In the genomic region with DNA sequence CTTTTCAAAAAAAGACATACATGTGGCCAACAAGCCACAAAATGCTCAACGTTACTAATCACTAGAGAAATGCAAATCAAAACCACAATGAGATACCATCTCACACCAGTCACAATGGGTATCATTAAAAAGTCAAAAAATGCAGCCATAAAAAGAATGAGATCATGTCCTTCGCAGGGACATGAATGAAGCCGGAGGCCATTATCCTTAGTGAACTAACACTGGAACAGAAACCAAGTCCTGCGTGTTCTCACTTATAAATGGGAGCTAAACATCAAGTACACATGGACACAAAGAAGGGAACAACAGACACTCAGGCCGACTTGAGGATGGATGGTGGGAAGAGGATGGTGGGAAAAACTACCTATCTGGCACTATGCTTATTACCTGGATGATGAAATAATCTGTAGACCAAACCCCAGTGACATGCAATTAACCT, we compare ENCODE assay signal across 10 cellular contexts. TPM values are rescaled to one million over a fixed set of nuclear protein-coding genes. Genes with fewer than 3 reads are reported as not detected.
DNase-seq lines count a peak whose midpoint lies in the region; ATAC-seq, FAIRE-seq and TF ChIP-seq lines count a peak whose summit lies in the region.
"Had no signal": no experiment of that assay in that cellular context is flagged by ENCODE, and none has a peak within 500 bp of the region (broad histone marks: within the 10 kb centered on the region; RNA-seq: fewer than 3 reads in every experiment).

No MANE protein-coding gene starts in this region.

- H3K9me3 Mint-ChIP-seq in astrocyte (ENCODE audit: unreplicated experiment): peaks cover 6% of the 10 kb centered on the region
- H3K9me3 Mint-ChIP-seq in CD8-positive, alpha-beta memory T cell: peaks cover 0 to 2% (median 0%) of the 10 kb centered on the region in 5 donors

- H2AFZ ChIP-seq in astrocyte (ENCODE audit: low read depth, low read length): no peak overlapping the region
- no peak overlapping the region for H2AFZ ChIP-seq in osteoblast (ENCODE audit: low read length)

- H3K4me3 Mint-ChIP-seq in astrocyte (ENCODE audit: unreplicated experiment): no peak overlapping the region
- no peak overlapping the region for H3K4me3 Mint-ChIP-seq in CD8-positive, alpha-beta memory T cell

- peaks cover 15% of the 10 kb centered on the region for H3K4me1 Mint-ChIP-seq in astrocyte (ENCODE audit: low read depth, unreplicated experiment)
- H3K4me1 Mint-ChIP-seq in CD8-positive, alpha-beta memory T cell: peaks cover 0 to 11% (median 0%) of the 10 kb centered on the region in 3 donors

- H3K4me1 ChIP-seq in astrocyte (ENCODE audit: insufficient read depth, low read length) (peaks cover 6% of the 10 kb centered on the region), osteoblast (ENCODE audit: insufficient read depth, low read length) (peaks cover 16% of the 10 kb centered on the region)
- H3K4me1 ChIP-seq in CD8-positive, alpha-beta memory T cell (ENCODE audit: insufficient read depth, low read length): no peaks in the 10 kb centered on the region

- H4K20me1 ChIP-seq in astrocyte (ENCODE audit: insufficient read depth, low read length): no peaks in the 10 kb centered on the region
- H4K20me1 ChIP-seq in osteoblast (ENCODE audit: insufficient read depth, low read length): no peaks in the 10 kb centered on the region

- POLR2A ChIA-PET in CD8-positive, alpha-beta memory T cell (lab: Charles Lee): no interaction called here

- H3K4me3 ChIP-seq in astrocyte (ENCODE audit: insufficient read depth, low read depth, low read length) (peak overlapping the region; percentile 2), osteoblast (ENCODE audit: insufficient read depth, low read length) (peak overlapping the region; percentile 27)
- no peak overlapping the region for H3K4me3 ChIP-seq in CD8-positive, alpha-beta memory T cell (ENCODE audit: low read length)

- no peak for FAIRE-seq in astrocyte (lab: Jason Lieb, UNC)
- FAIRE-seq: TTC549 had no signal

- H3K27ac ChIP-seq in astrocyte (ENCODE audit: low read depth, low read length) (peak overlapping the region; percentile 54), osteoblast (ENCODE audit: low read depth, low read length) (no peak overlapping the region)
- H3K27ac ChIP-seq in CD8-positive, alpha-beta memory T cell (ENCODE audit: low read depth, low read length): no peak overlapping the region

- H3K4me2 ChIP-seq in astrocyte (ENCODE audit: low read length): peak overlapping the region; percentile 61
- peak overlapping the region; percentile 58 for H3K4me2 ChIP-seq in osteoblast (ENCODE audit: insufficient read depth, low read length)

- H3K79me2 ChIP-seq in astrocyte (ENCODE audit: insufficient read depth, low read length) (no peaks in the 10 kb centered on the region), osteoblast (ENCODE audit: insufficient read depth, low read length) (no peaks in the 10 kb centered on the region)

- peak overlapping the region; percentile 42 for H3K9ac ChIP-seq in astrocyte (ENCODE audit: low read length)

- CTCF ChIA-PET in CD8-positive, alpha-beta memory T cell (lab: Charles Lee): no interaction called here

- H3K27ac Mint-ChIP-seq in astrocyte (ENCODE audit: unreplicated experiment): peak overlapping the region; percentile 69
- peak overlapping the region in 1 of 8 donors; percentile 10 for H3K27ac Mint-ChIP-seq in CD8-positive, alpha-beta memory T cell

- no peaks in the 10 kb centered on the region for H3K36me3 ChIP-seq in astrocyte (ENCODE audit: insufficient read depth, low read length)
- H3K36me3 ChIP-seq in osteoblast (ENCODE audit: insufficient read depth, low read length): no peaks in the 10 kb centered on the region
- H3K36me3 ChIP-seq in CD8-positive, alpha-beta memory T cell (ENCODE audit: insufficient read depth, low read length): no peaks in the 10 kb centered on the region

- peak; percentile 78 for DNase-seq in LoVo (ENCODE audit: low spot score)
- DNase-seq in astrocyte (ENCODE audit: low read depth): peak; percentile 83
- no peak for DNase-seq in osteoblast (ENCODE audit: insufficient read length, low spot score, missing footprints)
- no peak for DNase-seq in CD8-positive, alpha-beta memory T cell
- no peak for DNase-seq in NOMO-1 treated with dmso at 0.1 percent for 144 hours (lab: John Stamatoyannopoulos, UW; ENCODE audit: unreplicated experiment)
- DNase-seq in NCI-H524 treated with DMSO at 0.1 percent for 48 hours (lab: John Stamatoyannopoulos, UW): no peak
- DNase-seq in NCI-H1092 treated with DMSO at 0.1 percent for 48 hours (lab: John Stamatoyannopoulos, UW): no peak
- DNase-seq: activated naive CD4-positive, alpha-beta T cell treated with anti-CD3 and anti-CD28 coated beads, Interleukin-2, amount 50 U/mL, for 16 hours had no signal

- peak; percentile 53 for ATAC-seq in GM18517 (IDR thresholded peaks at IDR 0.05; ENCODE audit: unreplicated experiment)

- peaks cover 3% of the 10 kb centered on the region for H3K36me3 Mint-ChIP-seq in astrocyte (ENCODE audit: low read depth, unreplicated experiment)
- H3K36me3 Mint-ChIP-seq in CD8-positive, alpha-beta memory T cell: no peaks in the 10 kb centered on the region

- TF ChIP-seq CTCF in astrocyte (IDR thresholded peaks at IDR 0.05; ENCODE audit: insufficient read depth, low read depth, low read length) (no peak), osteoblast (IDR thresholded peaks at IDR 0.05; ENCODE audit: extremely low read depth, low read depth, low read length) (no peak)

- peaks cover 5% of the 10 kb centered on the region for H3K27me3 Mint-ChIP-seq in astrocyte (ENCODE audit: low read depth, unreplicated experiment)
- H3K27me3 Mint-ChIP-seq in CD8-positive, alpha-beta memory T cell: peaks cover 11 to 31% of the 10 kb centered on the region in 2 donors

- H3K27me3 ChIP-seq in astrocyte (ENCODE audit: insufficient read depth, low read length): peaks cover 20% of the 10 kb centered on the region
- peaks cover 35% of the 10 kb centered on the region for H3K27me3 ChIP-seq in osteoblast (ENCODE audit: insufficient read depth, low read length)
- H3K27me3 ChIP-seq in CD8-positive, alpha-beta memory T cell (ENCODE audit: insufficient read depth, low read length, poor library complexity, severe bottlenecking): no peaks in the 10 kb centered on the region

- H3K9me3 ChIP-seq in astrocyte (ENCODE audit: insufficient read depth, low read depth, low read length) (no peaks in the 10 kb centered on the region), osteoblast (ENCODE audit: low read depth, low read length) (no peaks in the 10 kb centered on the region)
- H3K9me3 ChIP-seq in CD8-positive, alpha-beta memory T cell (ENCODE audit: low read length): no peaks in the 10 kb centered on the region

RNA-seq across cellular contexts. Expression of a gene that starts 17.8 kb away (rescaled TPM):
- 34.9 and 35.5 TPM in 2 replicates for total RNA-seq in astrocyte
- 42.1 and 64.4 TPM in 2 replicates for total RNA-seq in osteoblast
- total RNA-seq in CD8-positive, alpha-beta memory T cell: 10 to 100 TPM; 61.5 to 62.4 TPM
- 23.4 TPM for polyA plus RNA-seq in CD8-positive, alpha-beta memory T cell

Comparison
In these comparisons a context has a peak if more than half of its experiments do, and no peak if none do; other contexts are left out.
1. DNase-seq: peak in LoVo (single experiment) and astrocyte (single experiment); none in osteoblast (single experiment), CD8-positive, alpha-beta memory T cell (0 of 5), NOMO-1 treated with dmso at 0.1 percent for 144 hours (single experiment), NCI-H524 treated with DMSO at 0.1 percent for 48 hours (single experiment) and NCI-H1092 treated with DMSO at 0.1 percent for 48 hours (single experiment).